20 cellular contexts compared by ENCODE assay signal in the genomic region with DNA sequence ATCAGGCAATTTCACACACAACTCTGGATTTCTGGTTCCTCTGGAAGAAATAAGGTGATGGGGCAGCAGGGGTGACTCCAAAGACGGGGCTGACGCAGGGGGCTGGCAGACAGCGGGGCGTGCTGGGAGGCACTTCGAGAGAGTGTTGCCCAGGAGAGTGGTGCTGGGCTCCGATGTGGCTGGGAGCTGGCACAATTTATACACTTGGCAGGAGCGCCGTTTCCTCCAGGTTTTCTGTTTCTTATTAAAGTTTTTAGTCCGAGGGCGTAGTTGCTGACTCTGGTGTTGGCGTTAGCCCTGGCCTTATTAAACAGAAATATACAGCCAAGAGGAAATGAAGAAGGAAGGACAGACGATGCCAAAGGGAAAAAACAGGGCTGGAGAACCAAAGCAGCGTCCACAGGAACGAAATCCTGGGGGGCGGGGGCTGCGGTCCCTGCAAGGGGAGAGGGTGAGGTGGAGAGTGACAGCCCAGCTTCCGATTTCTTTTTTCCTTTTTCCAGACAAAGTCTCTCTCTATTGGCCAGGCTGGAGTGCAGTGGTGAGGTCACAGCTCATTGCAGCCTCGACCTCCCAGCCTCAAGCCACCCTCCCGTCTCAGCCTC.
DNase-seq lines count a peak whose midpoint lies in the region; ATAC-seq and TF ChIP-seq lines count a peak whose summit lies in the region.
"Had no signal": no experiment of that assay in that cellular context is flagged by ENCODE, and none has a peak within 500 bp of the region (broad histone marks: within the 10 kb centered on the region; RNA-seq: fewer than 3 reads in every experiment).

No MANE protein-coding gene starts in this region.

- POLR2A ChIA-PET in A673 (lab: Charles Lee; ENCODE audit: low non-redundant PET), result no interaction called here
- POLR2A ChIA-PET in WTC11 (lab: Charles Lee), result no interaction called here

- DNase-seq in A673 (ENCODE audit: low spot score), result no peak
- DNase-seq in WTC11 (ENCODE audit: low spot score), result no peak
- peak in 2 of 3 donors; percentile 62 to 76 for DNase-seq in right cardiac atrium
- peak; percentile 21 for DNase-seq in putamen (ENCODE audit: low spot score)
- DNase-seq in activated effector memory CD4-positive, alpha-beta T cell treated with Interleukin-2 at 50 U/mL for 16 hours, result no peak
- no peak for DNase-seq in activated naive CD4-positive, alpha-beta T cell treated with anti-CD3 and anti-CD28 coated beads for 36 hours
- DNase-seq in NCI-H1417 treated with DMSO at 0.1 percent for 48 hours (lab: John Stamatoyannopoulos, UW), result no peak
- DNase-seq in HCEC 1CT, result no peak
- DNase-seq: activated CD4-positive, CD25-positive, alpha-beta regulatory T cell; activated CD8-positive, alpha-beta memory T cell treated with anti-CD3 and anti-CD28 coated beads, Interleukin-2, amount 10 ng/mL, durations not matched to agents 7 days and 5 days; activated gamma-delta T cell; GDM1; IMR-90; kidney glomerular epithelial cell; naive B cell; NCI-H774; stimulated activated CD4-positive, alpha-beta T cell treated with anti-CD3 and anti-CD28 coated beads, Interleukin-4, amount 100 ng/mL, for 1 hour; stimulated activated CD8-positive, alpha-beta memory T cell treated with anti-CD3 and anti-CD28 coated beads, Interleukin-4, amount 100 ng/mL, for 48 hours; T-helper 1 cell; transverse colon had no signal

- H3K4me3 Mint-ChIP-seq in WTC11, result no peak overlapping the region
- H3K4me3 Mint-ChIP-seq in activated naive CD4-positive, alpha-beta T cell treated with anti-CD3 and anti-CD28 coated beads for 36 hours, result no peak overlapping the region
- H3K4me3 Mint-ChIP-seq: activated CD8-positive, alpha-beta memory T cell treated with anti-CD3 and anti-CD28 coated beads, Interleukin-2, amount 10 ng/mL, durations not matched to agents 7 days and 5 days had no signal

- no peaks in the 10 kb centered on the region for H3K27me3 ChIP-seq in A673 (replicated peaks; ENCODE audit: insufficient read depth, low read depth, low read length, poor library complexity)
- H3K27me3 ChIP-seq in right cardiac atrium (ENCODE audit: control insufficient read depth, insufficient read depth), result no peaks in the 10 kb centered on the region
- H3K27me3 ChIP-seq: transverse colon had no signal

- CTCF ChIA-PET in A673 (lab: Charles Lee), result no interaction called here
- CTCF ChIA-PET in WTC11 (lab: Charles Lee), result interaction anchor here (0.5 to 1.1 kb wide), 3 partner anchors 13 to 129 kb away, joined by 3 to 4 read pairs (median 3); no protein-coding TSS in a partner anchor
- CTCF ChIA-PET in activated naive CD4-positive, alpha-beta T cell treated with anti-CD3 and anti-CD28 coated beads for 36 hours (lab: Charles Lee), result no interaction called here

- no peaks in the 10 kb centered on the region; the same call in 1 of the 2 replicates for H3K27me3 Mint-ChIP-seq in WTC11 (ENCODE audit: low read depth)
- no peaks in the 10 kb centered on the region for H3K27me3 Mint-ChIP-seq in activated naive CD4-positive, alpha-beta T cell treated with anti-CD3 and anti-CD28 coated beads for 36 hours (ENCODE audit: low read depth)
- H3K27me3 Mint-ChIP-seq: activated CD8-positive, alpha-beta memory T cell treated with anti-CD3 and anti-CD28 coated beads, Interleukin-2, amount 10 ng/mL, durations not matched to agents 7 days and 5 days had no signal

- no peaks in the 10 kb centered on the region for H3K36me3 ChIP-seq in A673 (ENCODE audit: insufficient read depth, low read length, poor library complexity, severe bottlenecking)
- H3K36me3 ChIP-seq: transverse colon had no signal

- intact Hi-C loops in A673 (cut with micrococcal nuclease; ENCODE audit: unreplicated experiment), result no loop called here
- intact Hi-C loops in right cardiac atrium (cut with DNase I), result no loop called here
- intact Hi-C loops in activated naive CD4-positive, alpha-beta T cell treated with anti-CD3 and anti-CD28 coated beads for 36 hours (cut with micrococcal nuclease), result no loop called here

- H3K27ac ChIP-seq in A673 (ENCODE audit: low read depth, low read length, poor library complexity, severe bottlenecking) (no peak overlapping the region), right cardiac atrium (ENCODE audit: low read length) (no peak overlapping the region)

- H3K27ac Mint-ChIP-seq in WTC11, result peak overlapping the region; percentile 70
- no peak overlapping the region for H3K27ac Mint-ChIP-seq in activated naive CD4-positive, alpha-beta T cell treated with anti-CD3 and anti-CD28 coated beads for 36 hours
- H3K27ac Mint-ChIP-seq: activated CD8-positive, alpha-beta memory T cell treated with anti-CD3 and anti-CD28 coated beads, Interleukin-2, amount 10 ng/mL, durations not matched to agents 7 days and 5 days had no signal

- H3K9me3 ChIP-seq in A673 (ENCODE audit: low read depth, low read length, poor library complexity, severe bottlenecking) (no peaks in the 10 kb centered on the region), right cardiac atrium (ENCODE audit: control insufficient read depth, low read length) (no peaks in the 10 kb centered on the region)
- H3K9me3 ChIP-seq: transverse colon had no signal

- H3K4me1 Mint-ChIP-seq in WTC11, result peaks cover 12% of the 10 kb centered on the region
- no peaks in the 10 kb centered on the region for H3K4me1 Mint-ChIP-seq in activated naive CD4-positive, alpha-beta T cell treated with anti-CD3 and anti-CD28 coated beads for 36 hours (ENCODE audit: low read depth)
- H3K4me1 Mint-ChIP-seq: activated CD8-positive, alpha-beta memory T cell treated with anti-CD3 and anti-CD28 coated beads, Interleukin-2, amount 10 ng/mL, durations not matched to agents 7 days and 5 days; naive B cell had no signal

- peak overlapping the region; percentile 20 for H3K4me3 ChIP-seq in A673 (ENCODE audit: low read depth, low read length, poor library complexity, severe bottlenecking)
- no peak overlapping the region for H3K4me3 ChIP-seq in right cardiac atrium (ENCODE audit: low read length)
- H3K4me3 ChIP-seq: transverse colon had no signal

- TF ChIP-seq CTCF in A673 (conservative IDR thresholded peaks at IDR 0.05; ENCODE audit: low read depth, low read length) (no peak), WTC11 (IDR thresholded peaks at IDR 0.05) (no peak)

- H3K36me3 Mint-ChIP-seq in WTC11, result peaks cover 17% of the 10 kb centered on the region
- no peaks in the 10 kb centered on the region for H3K36me3 Mint-ChIP-seq in activated naive CD4-positive, alpha-beta T cell treated with anti-CD3 and anti-CD28 coated beads for 36 hours (ENCODE audit: low read depth)
- H3K36me3 Mint-ChIP-seq: activated CD8-positive, alpha-beta memory T cell treated with anti-CD3 and anti-CD28 coated beads, Interleukin-2, amount 10 ng/mL, durations not matched to agents 7 days and 5 days; naive B cell had no signal

- no peak for ATAC-seq in WTC11
- ATAC-seq in right cardiac atrium, result peak; percentile 26 to 43
- ATAC-seq: activated CD8-positive, alpha-beta memory T cell treated with anti-CD3 and anti-CD28 coated beads, Interleukin-2, amount 10 ng/mL, durations not matched to agents 7 days and 5 days had no signal

- H3K4me1 ChIP-seq in A673 (ENCODE audit: insufficient read depth, low read length, poor library complexity, severe bottlenecking) (peaks cover 6% of the 10 kb centered on the region), right cardiac atrium (ENCODE audit: control insufficient read depth, insufficient read depth, low read length) (no peaks in the 10 kb centered on the region)

- WGBS in right cardiac atrium, result 37% methylated on average over 19 of the region's 19 CpGs

- peaks cover 15% of the 10 kb centered on the region for H3K9me3 Mint-ChIP-seq in WTC11
- H3K9me3 Mint-ChIP-seq in activated naive CD4-positive, alpha-beta T cell treated with anti-CD3 and anti-CD28 coated beads for 36 hours, result peaks cover 4% of the 10 kb centered on the region

- no TSS peak for BruUV-seq in A673 (replicated peaks; lab: Mats Ljungman, UMichigan)

TF ChIP-seq in WTC11, 78 proteins besides CTCF, POLR2A, EP300 and RAD21:
- TF ChIP-seq ZNF317 (CRISPR knock-in tag; IDR thresholded peaks at IDR 0.05; ENCODE audit: borderline replicate concordance, low read depth), result no peak
- no peak for TF ChIP-seq ZNF423 (CRISPR knock-in tag; IDR thresholded peaks at IDR 0.05)
- TF ChIP-seq, protein P1, sequence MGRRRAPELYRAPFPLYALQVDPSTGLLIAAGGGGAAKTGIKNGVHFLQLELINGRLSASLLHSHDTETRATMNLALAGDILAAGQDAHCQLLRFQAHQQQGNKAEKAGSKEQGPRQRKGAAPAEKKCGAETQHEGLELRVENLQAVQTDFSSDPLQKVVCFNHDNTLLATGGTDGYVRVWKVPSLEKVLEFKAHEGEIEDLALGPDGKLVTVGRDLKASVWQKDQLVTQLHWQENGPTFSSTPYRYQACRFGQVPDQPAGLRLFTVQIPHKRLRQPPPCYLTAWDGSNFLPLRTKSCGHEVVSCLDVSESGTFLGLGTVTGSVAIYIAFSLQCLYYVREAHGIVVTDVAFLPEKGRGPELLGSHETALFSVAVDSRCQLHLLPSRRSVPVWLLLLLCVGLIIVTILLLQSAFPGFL (CRISPR knock-in tag; IDR thresholded peaks at IDR 0.05; ENCODE audit: borderline replicate concordance), result no peak
- TF ChIP-seq, protein P2, sequence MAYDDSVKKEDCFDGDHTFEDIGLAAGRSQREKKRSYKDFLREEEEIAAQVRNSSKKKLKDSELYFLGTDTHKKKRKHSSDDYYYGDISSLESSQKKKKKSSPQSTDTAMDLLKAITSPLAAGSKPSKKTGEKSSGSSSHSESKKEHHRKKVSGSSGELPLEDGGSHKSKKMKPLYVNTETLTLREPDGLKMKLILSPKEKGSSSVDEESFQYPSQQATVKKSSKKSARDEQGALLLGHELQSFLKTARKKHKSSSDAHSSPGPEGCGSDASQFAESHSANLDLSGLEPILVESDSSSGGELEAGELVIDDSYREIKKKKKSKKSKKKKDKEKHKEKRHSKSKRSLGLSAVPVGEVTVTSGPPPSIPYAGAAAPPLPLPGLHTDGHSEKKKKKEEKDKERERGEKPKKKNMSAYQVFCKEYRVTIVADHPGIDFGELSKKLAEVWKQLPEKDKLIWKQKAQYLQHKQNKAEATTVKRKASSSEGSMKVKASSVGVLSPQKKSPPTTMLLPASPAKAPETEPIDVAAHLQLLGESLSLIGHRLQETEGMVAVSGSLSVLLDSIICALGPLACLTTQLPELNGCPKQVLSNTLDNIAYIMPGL (CRISPR knock-in tag; IDR thresholded peaks at IDR 0.05), result no peak
- no peak for TF ChIP-seq NFATC4 (CRISPR knock-in tag; IDR thresholded peaks at IDR 0.05)
- no peak for TF ChIP-seq PRRX2 (CRISPR knock-in tag; IDR thresholded peaks at IDR 0.05)
- TF ChIP-seq, protein P3, sequence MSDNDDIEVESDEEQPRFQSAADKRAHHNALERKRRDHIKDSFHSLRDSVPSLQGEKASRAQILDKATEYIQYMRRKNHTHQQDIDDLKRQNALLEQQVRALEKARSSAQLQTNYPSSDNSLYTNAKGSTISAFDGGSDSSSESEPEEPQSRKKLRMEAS (CRISPR knock-in tag; IDR thresholded peaks at IDR 0.05), result no peak
TF ChIP-seq in WTC11: peak in this region for 0.

Comparison
In these comparisons a context has a peak if more than half of its experiments do, and no peak if none do; other contexts are left out.
1. DNase-seq: peak in right cardiac atrium (2 of 3) and putamen (single experiment); none in A673 (single experiment), WTC11 (single experiment), activated effector memory CD4-positive, alpha-beta T cell treated with Interleukin-2 at 50 U/mL for 16 hours (single experiment), activated naive CD4-positive, alpha-beta T cell treated with anti-CD3 and anti-CD28 coated beads for 36 hours (single experiment), NCI-H1417 treated with DMSO at 0.1 percent for 48 hours (single experiment) and HCEC 1CT (single experiment).